Comparison of ENCODE assay signal across 1 cellular context in the genomic region with DNA sequence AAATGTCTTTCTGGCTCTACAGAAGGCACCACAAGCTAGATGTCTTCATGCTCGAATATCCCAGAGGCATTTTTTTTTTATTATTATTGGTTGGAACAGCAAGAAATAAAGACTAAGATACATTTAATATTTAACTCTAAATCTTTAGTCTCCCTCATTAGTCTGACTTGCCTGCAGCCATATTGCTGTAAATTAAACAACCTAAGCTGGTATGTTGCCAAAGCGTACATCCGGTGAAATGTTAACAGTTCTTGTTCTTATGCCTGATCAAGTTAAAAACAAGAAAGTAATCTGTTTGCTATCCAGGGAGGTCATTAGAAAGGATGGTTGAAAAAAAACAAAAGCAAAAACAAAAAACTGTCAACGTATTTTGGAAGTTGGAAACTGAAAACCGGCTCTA.
TF ChIP-seq lines count a peak whose summit lies in the region.

No MANE protein-coding gene starts in this region.

TF ChIP-seq in SK-N-SH treated with all-trans-retinoic acid at 6 μM for 48 hours, 23 proteins besides CTCF, POLR2A, EP300 and RAD21 (continued from another document):
- TF ChIP-seq, protein P1, sequence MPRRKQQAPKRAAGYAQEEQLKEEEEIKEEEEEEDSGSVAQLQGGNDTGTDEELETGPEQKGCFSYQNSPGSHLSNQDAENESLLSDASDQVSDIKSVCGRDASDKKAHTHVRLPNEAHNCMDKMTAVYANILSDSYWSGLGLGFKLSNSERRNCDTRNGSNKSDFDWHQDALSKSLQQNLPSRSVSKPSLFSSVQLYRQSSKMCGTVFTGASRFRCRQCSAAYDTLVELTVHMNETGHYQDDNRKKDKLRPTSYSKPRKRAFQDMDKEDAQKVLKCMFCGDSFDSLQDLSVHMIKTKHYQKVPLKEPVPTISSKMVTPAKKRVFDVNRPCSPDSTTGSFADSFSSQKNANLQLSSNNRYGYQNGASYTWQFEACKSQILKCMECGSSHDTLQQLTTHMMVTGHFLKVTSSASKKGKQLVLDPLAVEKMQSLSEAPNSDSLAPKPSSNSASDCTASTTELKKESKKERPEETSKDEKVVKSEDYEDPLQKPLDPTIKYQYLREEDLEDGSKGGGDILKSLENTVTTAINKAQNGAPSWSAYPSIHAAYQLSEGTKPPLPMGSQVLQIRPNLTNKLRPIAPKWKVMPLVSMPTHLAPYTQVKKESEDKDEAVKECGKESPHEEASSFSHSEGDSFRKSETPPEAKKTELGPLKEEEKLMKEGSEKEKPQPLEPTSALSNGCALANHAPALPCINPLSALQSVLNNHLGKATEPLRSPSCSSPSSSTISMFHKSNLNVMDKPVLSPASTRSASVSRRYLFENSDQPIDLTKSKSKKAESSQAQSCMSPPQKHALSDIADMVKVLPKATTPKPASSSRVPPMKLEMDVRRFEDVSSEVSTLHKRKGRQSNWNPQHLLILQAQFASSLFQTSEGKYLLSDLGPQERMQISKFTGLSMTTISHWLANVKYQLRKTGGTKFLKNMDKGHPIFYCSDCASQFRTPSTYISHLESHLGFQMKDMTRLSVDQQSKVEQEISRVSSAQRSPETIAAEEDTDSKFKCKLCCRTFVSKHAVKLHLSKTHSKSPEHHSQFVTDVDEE (CRISPR knock-in tag; IDR thresholded peaks at IDR 0.05), result no peak
- TF ChIP-seq ZNF8 (CRISPR knock-in tag; IDR thresholded peaks at IDR 0.05) (no peak), ZNF565 (CRISPR knock-in tag; conservative IDR thresholded peaks at IDR 0.05; ENCODE audit: low read depth) (no peak), SNAI2 (CRISPR knock-in tag; IDR thresholded peaks at IDR 0.05) (no peak), ESRRG (CRISPR knock-in tag; IDR thresholded peaks at IDR 0.05) (no peak)
- TF ChIP-seq, protein P2, sequence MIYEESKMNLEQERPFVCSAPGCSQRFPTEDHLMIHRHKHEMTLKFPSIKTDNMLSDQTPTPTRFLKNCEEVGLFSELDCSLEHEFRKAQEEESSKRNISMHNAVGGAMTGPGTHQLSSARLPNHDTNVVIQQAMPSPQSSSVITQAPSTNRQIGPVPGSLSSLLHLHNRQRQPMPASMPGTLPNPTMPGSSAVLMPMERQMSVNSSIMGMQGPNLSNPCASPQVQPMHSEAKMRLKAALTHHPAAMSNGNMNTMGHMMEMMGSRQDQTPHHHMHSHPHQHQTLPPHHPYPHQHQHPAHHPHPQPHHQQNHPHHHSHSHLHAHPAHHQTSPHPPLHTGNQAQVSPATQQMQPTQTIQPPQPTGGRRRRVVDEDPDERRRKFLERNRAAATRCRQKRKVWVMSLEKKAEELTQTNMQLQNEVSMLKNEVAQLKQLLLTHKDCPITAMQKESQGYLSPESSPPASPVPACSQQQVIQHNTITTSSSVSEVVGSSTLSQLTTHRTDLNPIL (CRISPR knock-in tag; IDR thresholded peaks at IDR 0.05; ENCODE audit: low read depth), result no peak
- TF ChIP-seq, protein P3, sequence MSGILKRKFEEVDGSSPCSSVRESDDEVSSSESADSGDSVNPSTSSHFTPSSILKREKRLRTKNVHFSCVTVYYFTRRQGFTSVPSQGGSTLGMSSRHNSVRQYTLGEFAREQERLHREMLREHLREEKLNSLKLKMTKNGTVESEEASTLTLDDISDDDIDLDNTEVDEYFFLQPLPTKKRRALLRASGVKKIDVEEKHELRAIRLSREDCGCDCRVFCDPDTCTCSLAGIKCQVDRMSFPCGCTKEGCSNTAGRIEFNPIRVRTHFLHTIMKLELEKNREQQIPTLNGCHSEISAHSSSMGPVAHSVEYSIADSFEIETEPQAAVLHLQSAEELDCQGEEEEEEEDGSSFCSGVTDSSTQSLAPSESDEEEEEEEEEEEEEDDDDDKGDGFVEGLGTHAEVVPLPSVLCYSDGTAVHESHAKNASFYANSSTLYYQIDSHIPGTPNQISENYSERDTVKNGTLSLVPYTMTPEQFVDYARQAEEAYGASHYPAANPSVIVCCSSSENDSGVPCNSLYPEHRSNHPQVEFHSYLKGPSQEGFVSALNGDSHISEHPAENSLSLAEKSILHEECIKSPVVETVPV (CRISPR knock-in tag; IDR thresholded peaks at IDR 0.05), result no peak
- TF ChIP-seq, protein P4, sequence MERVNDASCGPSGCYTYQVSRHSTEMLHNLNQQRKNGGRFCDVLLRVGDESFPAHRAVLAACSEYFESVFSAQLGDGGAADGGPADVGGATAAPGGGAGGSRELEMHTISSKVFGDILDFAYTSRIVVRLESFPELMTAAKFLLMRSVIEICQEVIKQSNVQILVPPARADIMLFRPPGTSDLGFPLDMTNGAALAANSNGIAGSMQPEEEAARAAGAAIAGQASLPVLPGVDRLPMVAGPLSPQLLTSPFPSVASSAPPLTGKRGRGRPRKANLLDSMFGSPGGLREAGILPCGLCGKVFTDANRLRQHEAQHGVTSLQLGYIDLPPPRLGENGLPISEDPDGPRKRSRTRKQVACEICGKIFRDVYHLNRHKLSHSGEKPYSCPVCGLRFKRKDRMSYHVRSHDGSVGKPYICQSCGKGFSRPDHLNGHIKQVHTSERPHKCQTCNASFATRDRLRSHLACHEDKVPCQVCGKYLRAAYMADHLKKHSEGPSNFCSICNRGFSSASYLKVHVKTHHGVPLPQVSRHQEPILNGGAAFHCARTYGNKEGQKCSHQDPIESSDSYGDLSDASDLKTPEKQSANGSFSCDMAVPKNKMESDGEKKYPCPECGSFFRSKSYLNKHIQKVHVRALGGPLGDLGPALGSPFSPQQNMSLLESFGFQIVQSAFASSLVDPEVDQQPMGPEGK (CRISPR knock-in tag; IDR thresholded peaks at IDR 0.05; ENCODE audit: borderline replicate concordance), result no peak
- TF ChIP-seq, protein P5, sequence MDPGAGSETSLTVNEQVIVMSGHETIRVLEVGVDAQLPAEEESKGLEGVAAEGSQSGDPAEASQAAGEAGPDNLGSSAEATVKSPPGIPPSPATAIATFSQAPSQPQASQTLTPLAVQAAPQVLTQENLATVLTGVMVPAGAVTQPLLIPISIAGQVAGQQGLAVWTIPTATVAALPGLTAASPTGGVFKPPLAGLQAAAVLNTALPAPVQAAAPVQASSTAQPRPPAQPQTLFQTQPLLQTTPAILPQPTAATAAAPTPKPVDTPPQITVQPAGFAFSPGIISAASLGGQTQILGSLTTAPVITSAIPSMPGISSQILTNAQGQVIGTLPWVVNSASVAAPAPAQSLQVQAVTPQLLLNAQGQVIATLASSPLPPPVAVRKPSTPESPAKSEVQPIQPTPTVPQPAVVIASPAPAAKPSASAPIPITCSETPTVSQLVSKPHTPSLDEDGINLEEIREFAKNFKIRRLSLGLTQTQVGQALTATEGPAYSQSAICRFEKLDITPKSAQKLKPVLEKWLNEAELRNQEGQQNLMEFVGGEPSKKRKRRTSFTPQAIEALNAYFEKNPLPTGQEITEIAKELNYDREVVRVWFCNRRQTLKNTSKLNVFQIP (CRISPR knock-in tag; IDR thresholded peaks at IDR 0.05; ENCODE audit: borderline replicate concordance, low read depth), result no peak
